ENCODE assay signal across 1 cellular context in genomic region chr7:67302113-67303039, GRCh38.
TF ChIP-seq lines count a peak whose summit lies in the region.

No MANE protein-coding gene starts in this region.

TF ChIP-seq in HepG2, 621 proteins besides CTCF, POLR2A, EP300 and RAD21 (continued from another document and continues in another):
- TF ChIP-seq IKZF5 (CRISPR knock-in tag; IDR thresholded peaks at IDR 0.05) (peak; percentile 75; the same call in 1 of the 2 replicates), ARID2 (CRISPR knock-in tag; IDR thresholded peaks at IDR 0.05; ENCODE audit: borderline replicate concordance) (no peak), SPEN (CRISPR knock-in tag; IDR thresholded peaks at IDR 0.05; ENCODE audit: low read depth) (no peak; the same call in none of the 2 replicates), ARNTL (CRISPR knock-in tag; IDR thresholded peaks at IDR 0.05) (peak; percentile 44; the same call in 1 of the 2 replicates), ZNF546 (CRISPR knock-in tag; conservative IDR thresholded peaks at IDR 0.05) (no peak), ZNF251 (CRISPR knock-in tag; IDR thresholded peaks at IDR 0.05) (no peak), TERF1 (CRISPR knock-in tag; IDR thresholded peaks at IDR 0.05) (no peak), ZNF205 (CRISPR knock-in tag; IDR thresholded peaks at IDR 0.05) (0 out of 2 replicates have a peak, but pooled peaks have one; percentile 56), GPBP1L1 (CRISPR knock-in tag; IDR thresholded peaks at IDR 0.05) (no peak), GATA4 (IDR thresholded peaks at IDR 0.05; ENCODE audit: borderline replicate concordance, low read depth) (no peak), IRF9 (CRISPR knock-in tag; IDR thresholded peaks at IDR 0.05; ENCODE audit: borderline replicate concordance) (no peak; the same call in 1 of the 2 replicates), NFYB (CRISPR knock-in tag; IDR thresholded peaks at IDR 0.05) (peak; percentile 98), HIC2 (CRISPR knock-in tag; IDR thresholded peaks at IDR 0.05; ENCODE audit: low read depth) (no peak), MTF1 (CRISPR knock-in tag; IDR thresholded peaks at IDR 0.05) (no peak), ZBTB10 (CRISPR knock-in tag; IDR thresholded peaks at IDR 0.05; ENCODE audit: borderline replicate concordance) (no peak), NFE2L1 (CRISPR knock-in tag; IDR thresholded peaks at IDR 0.05; ENCODE audit: borderline replicate concordance) (peak; percentile 8; the same call in 1 of the 2 replicates), NR2C2 (CRISPR knock-in tag; IDR thresholded peaks at IDR 0.05; ENCODE audit: borderline replicate concordance) (peak; percentile 95), PBX3 (CRISPR knock-in tag; IDR thresholded peaks at IDR 0.05; ENCODE audit: borderline replicate concordance) (no peak), MLLT10 (CRISPR knock-in tag; IDR thresholded peaks at IDR 0.05) (no peak), SRSF9 (IDR thresholded peaks at IDR 0.05; ENCODE audit: borderline replicate concordance, insufficient read depth, low read depth, low read length, poor library complexity, severe bottlenecking) (no peak), RORA (CRISPR knock-in tag; IDR thresholded peaks at IDR 0.05) (no peak), MBNL3 (CRISPR knock-in tag; conservative IDR thresholded peaks at IDR 0.05) (no peak), MIER2 (CRISPR knock-in tag; IDR thresholded peaks at IDR 0.05) (no peak), ZNF788 (CRISPR knock-in tag; IDR thresholded peaks at IDR 0.05; ENCODE audit: borderline replicate concordance) (no peak; the same call in 1 of the 2 replicates), CBFB (CRISPR knock-in tag; IDR thresholded peaks at IDR 0.05) (no peak), PRDM15 (CRISPR knock-in tag; IDR thresholded peaks at IDR 0.05) (no peak), TBX3 (IDR thresholded peaks at IDR 0.05; ENCODE audit: borderline replicate concordance) (no peak), ZNF44 (CRISPR knock-in tag; IDR thresholded peaks at IDR 0.05) (no peak), NCOA1 (CRISPR knock-in tag; IDR thresholded peaks at IDR 0.05) (peak; percentile 59; the same call in 1 of the 2 replicates), ZNF138 (CRISPR knock-in tag; IDR thresholded peaks at IDR 0.05; ENCODE audit: low read depth) (no peak), ZNF792 (CRISPR knock-in tag; IDR thresholded peaks at IDR 0.05) (peak; percentile 54; the same call in 1 of the 2 replicates), ZNF232 (CRISPR knock-in tag; IDR thresholded peaks at IDR 0.05; ENCODE audit: borderline replicate concordance) (0 out of 2 replicates have a peak, but pooled peaks have one; percentile 40), ZNF326 (CRISPR knock-in tag; IDR thresholded peaks at IDR 0.05; ENCODE audit: borderline replicate concordance) (no peak), ZNF180 (CRISPR knock-in tag; IDR thresholded peaks at IDR 0.05; ENCODE audit: borderline replicate concordance, low read depth) (no peak), TEAD3 (CRISPR knock-in tag; optimal IDR thresholded peaks at IDR 0.05; ENCODE audit: borderline replicate concordance) (no peak), KLF6 (CRISPR knock-in tag; IDR thresholded peaks at IDR 0.05) (peak; percentile 40; the same call in 1 of the 2 replicates), ZKSCAN8 (CRISPR knock-in tag; IDR thresholded peaks at IDR 0.05; ENCODE audit: borderline replicate concordance) (no peak), DRAP1 (CRISPR knock-in tag; IDR thresholded peaks at IDR 0.05) (peak; percentile 87), ZBTB33 (CRISPR knock-in tag; IDR thresholded peaks at IDR 0.05) (no peak), IRF1 (CRISPR knock-in tag; IDR thresholded peaks at IDR 0.05; ENCODE audit: low read depth) (no peak), IKZF4 (CRISPR knock-in tag; IDR thresholded peaks at IDR 0.05; ENCODE audit: borderline replicate concordance, low read depth, not compliant biosample characterization) (peak; percentile 18), TSC22D2 (CRISPR knock-in tag; IDR thresholded peaks at IDR 0.05; ENCODE audit: borderline replicate concordance) (no peak), ZNF10 (CRISPR knock-in tag; IDR thresholded peaks at IDR 0.05; ENCODE audit: borderline replicate concordance, low read depth) (no peak)
